Comparison of ENCODE assay signal across 15 cellular contexts in the genomic region with DNA sequence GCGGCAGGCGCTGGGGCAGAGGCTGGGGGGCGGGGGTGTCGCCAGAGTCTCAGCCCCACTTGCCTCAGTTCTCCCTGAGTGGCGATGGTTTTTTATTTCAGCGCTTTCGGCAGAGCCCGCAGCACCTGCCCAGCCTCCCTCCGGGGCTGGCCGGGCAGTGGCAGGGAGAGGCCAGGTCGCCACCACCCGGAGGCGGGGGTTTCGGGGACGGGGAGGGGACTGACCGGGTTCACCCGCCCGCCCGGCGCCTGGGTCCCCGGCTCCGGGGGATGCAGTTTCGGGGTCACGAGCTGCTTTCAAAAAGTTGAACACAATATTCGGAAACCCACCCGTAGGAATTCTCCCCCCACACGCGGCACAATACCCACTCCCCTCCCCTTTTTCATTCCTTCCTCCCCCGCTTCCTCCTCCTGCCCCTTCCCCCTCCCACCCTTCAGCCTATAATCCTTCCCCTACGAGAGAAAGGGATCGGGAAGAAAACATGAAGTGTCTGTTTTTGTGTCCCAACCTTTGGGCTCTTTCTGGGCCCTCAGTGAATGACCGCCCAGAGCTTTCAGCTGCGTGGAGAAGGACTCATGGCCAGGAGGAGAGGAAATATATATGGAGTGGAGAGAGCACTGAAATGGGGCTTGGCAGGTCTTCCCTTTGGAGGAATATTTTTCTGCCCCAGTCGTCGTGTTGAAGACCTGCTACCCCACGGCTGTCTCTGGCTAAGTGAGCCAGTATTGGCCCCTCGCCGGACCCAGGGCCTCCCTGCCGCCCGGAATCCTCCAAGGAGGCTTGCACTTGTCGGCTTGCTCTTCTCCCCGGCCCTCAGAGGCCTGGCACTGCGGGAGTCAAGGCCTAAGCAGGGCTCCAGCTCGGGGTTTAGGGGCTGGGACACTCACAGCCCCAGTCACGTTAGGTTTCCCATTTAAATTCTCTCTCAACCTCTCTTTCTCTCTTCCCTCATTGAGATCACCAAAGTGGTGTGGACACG. TPM values are rescaled to one million over a fixed set of nuclear protein-coding genes. Genes with fewer than 3 reads are reported as not detected.
DNase-seq lines count a peak whose midpoint lies in the region; ATAC-seq and TF ChIP-seq lines count a peak whose summit lies in the region.
"Had no signal": no experiment of that assay in that cellular context is flagged by ENCODE, and none has a peak within 500 bp of the region (broad histone marks: within the 10 kb centered on the region; RNA-seq: fewer than 3 reads in every experiment).

No MANE protein-coding gene starts in this region.

- DNase-seq in cardiac muscle cell (ENCODE audit: low read depth in 1 of 2, low spot score in 1 of 2): no peak
- DNase-seq in Right ventricle myocardium superior: no peak
- no peak for DNase-seq in ascending aorta (ENCODE audit: low spot score in 2 of 2)
- no peak for DNase-seq in memory B cell (ENCODE audit: low spot score in 2 of 2)
- DNase-seq in type B pancreatic cell (ENCODE audit: extremely low spot score, unreplicated experiment): no peak
- DNase-seq in NCI-H187 (lab: John Stamatoyannopoulos, UW): no peak
- no peak for DNase-seq in sciatic nerve (ENCODE audit: low spot score)
- no peak for DNase-seq in HuH-7 (ENCODE audit: low spot score)
- DNase-seq: activated CD8-positive, alpha-beta memory T cell treated with anti-CD3 and anti-CD28 coated beads for 24 hours; NCI-H1694 treated with DMSO at 0.1 percent for 48 hours; SIG-M5; stimulated activated CD8-positive, alpha-beta memory T cell treated with anti-CD3 and anti-CD28 coated beads, Interleukin-4, amount 100 ng/mL, for 48 hours had no signal

- H3K4me1 ChIP-seq in cardiac muscle cell (ENCODE audit: low read depth) (peaks cover 3% of the 10 kb centered on the region), ascending aorta (peaks cover 0 to 23% of the 10 kb centered on the region in 2 donors)

- H3K36me3 ChIP-seq in cardiac muscle cell (no peaks in the 10 kb centered on the region), ascending aorta (no peaks in the 10 kb centered on the region)

- H3K4me1 Mint-ChIP-seq in memory B cell (peaks cover 33% of the 10 kb centered on the region), type B pancreatic cell (ENCODE audit: unreplicated experiment) (peaks cover 20% of the 10 kb centered on the region)

- TF ChIP-seq CTCF in cardiac muscle cell (IDR thresholded peaks at IDR 0.05; ENCODE audit: low read depth, low read length) (no peak), ascending aorta (IDR thresholded peaks at IDR 0.05) (no peak), type B pancreatic cell (conservative IDR thresholded peaks at IDR 0.05) (no peak)

- H3K4me3 ChIP-seq in cardiac muscle cell (peak overlapping the region; percentile 3), ascending aorta (peak overlapping the region; percentile 45 to 58)

- H3K9me3 ChIP-seq in cardiac muscle cell (ENCODE audit: low read depth) (no peaks in the 10 kb centered on the region), ascending aorta (no peaks in the 10 kb centered on the region)

- no peak overlapping the region for H3K27ac Mint-ChIP-seq in memory B cell
- no peak overlapping the region for H3K27ac Mint-ChIP-seq in type B pancreatic cell

- peaks cover 100% of the 10 kb centered on the region for H3K27me3 ChIP-seq in cardiac muscle cell
- peaks cover 30% of the 10 kb centered on the region for H3K27me3 ChIP-seq in ascending aorta

- no peak for ATAC-seq in Right ventricle myocardium superior (ENCODE audit: poor library complexity)
- no peak for ATAC-seq in memory B cell (ENCODE audit: low read depth)
- ATAC-seq in sciatic nerve: no peak

- H3K9me3 Mint-ChIP-seq in memory B cell: no peaks in the 10 kb centered on the region
- no peaks in the 10 kb centered on the region for H3K9me3 Mint-ChIP-seq in type B pancreatic cell

- no peaks in the 10 kb centered on the region for H3K36me3 Mint-ChIP-seq in memory B cell
- H3K36me3 Mint-ChIP-seq in type B pancreatic cell: no peaks in the 10 kb centered on the region

- intact Hi-C loops in Right ventricle myocardium superior (cut with DNase I) (no loop called here), ascending aorta (cut with DNase I) (no loop called here), sciatic nerve (cut with DNase I) (loop anchor here (10.0 kb wide), 1 partner anchor 445 kb away; no protein-coding TSS in a partner anchor)

- no peak overlapping the region for H3K27ac ChIP-seq in cardiac muscle cell
- H3K27ac ChIP-seq in ascending aorta: no peak overlapping the region

- peaks cover 37% of the 10 kb centered on the region for H3K27me3 Mint-ChIP-seq in memory B cell
- H3K27me3 Mint-ChIP-seq in type B pancreatic cell: peaks cover 92% of the 10 kb centered on the region

- H3K4me3 Mint-ChIP-seq in memory B cell: peak overlapping the region; percentile 37
- H3K4me3 Mint-ChIP-seq in type B pancreatic cell: peak overlapping the region; percentile 61

RNA-seq across cellular contexts. Expression of a gene that starts 2.1 kb away (rescaled TPM):
- not detected in 2 replicates for total RNA-seq in cardiac muscle cell
- polyA plus RNA-seq in cardiac muscle cell: not detected in 2 replicates
- not detected for total RNA-seq in Right ventricle myocardium superior
- total RNA-seq in ascending aorta: not detected
- total RNA-seq in type B pancreatic cell (ENCODE audit: low replicate concordance): 0.68 TPM in 1 of 2 replicates, not detected in the other
- total RNA-seq in sciatic nerve: not detected
- total RNA-seq: cerebellum, pulmonary artery endothelial cell had no signal
- polyA plus RNA-seq: BJ had no signal
